Comparison of ENCODE assay signal across 1 cellular context in genomic region chr6:88868559-88868860, GRCh38.
TF ChIP-seq lines count a peak whose summit lies in the region.

No MANE protein-coding gene starts in this region.

TF ChIP-seq in GM23338, 12 proteins besides CTCF, POLR2A, EP300 and RAD21 (continued from another document):
- TF ChIP-seq, protein P1, sequence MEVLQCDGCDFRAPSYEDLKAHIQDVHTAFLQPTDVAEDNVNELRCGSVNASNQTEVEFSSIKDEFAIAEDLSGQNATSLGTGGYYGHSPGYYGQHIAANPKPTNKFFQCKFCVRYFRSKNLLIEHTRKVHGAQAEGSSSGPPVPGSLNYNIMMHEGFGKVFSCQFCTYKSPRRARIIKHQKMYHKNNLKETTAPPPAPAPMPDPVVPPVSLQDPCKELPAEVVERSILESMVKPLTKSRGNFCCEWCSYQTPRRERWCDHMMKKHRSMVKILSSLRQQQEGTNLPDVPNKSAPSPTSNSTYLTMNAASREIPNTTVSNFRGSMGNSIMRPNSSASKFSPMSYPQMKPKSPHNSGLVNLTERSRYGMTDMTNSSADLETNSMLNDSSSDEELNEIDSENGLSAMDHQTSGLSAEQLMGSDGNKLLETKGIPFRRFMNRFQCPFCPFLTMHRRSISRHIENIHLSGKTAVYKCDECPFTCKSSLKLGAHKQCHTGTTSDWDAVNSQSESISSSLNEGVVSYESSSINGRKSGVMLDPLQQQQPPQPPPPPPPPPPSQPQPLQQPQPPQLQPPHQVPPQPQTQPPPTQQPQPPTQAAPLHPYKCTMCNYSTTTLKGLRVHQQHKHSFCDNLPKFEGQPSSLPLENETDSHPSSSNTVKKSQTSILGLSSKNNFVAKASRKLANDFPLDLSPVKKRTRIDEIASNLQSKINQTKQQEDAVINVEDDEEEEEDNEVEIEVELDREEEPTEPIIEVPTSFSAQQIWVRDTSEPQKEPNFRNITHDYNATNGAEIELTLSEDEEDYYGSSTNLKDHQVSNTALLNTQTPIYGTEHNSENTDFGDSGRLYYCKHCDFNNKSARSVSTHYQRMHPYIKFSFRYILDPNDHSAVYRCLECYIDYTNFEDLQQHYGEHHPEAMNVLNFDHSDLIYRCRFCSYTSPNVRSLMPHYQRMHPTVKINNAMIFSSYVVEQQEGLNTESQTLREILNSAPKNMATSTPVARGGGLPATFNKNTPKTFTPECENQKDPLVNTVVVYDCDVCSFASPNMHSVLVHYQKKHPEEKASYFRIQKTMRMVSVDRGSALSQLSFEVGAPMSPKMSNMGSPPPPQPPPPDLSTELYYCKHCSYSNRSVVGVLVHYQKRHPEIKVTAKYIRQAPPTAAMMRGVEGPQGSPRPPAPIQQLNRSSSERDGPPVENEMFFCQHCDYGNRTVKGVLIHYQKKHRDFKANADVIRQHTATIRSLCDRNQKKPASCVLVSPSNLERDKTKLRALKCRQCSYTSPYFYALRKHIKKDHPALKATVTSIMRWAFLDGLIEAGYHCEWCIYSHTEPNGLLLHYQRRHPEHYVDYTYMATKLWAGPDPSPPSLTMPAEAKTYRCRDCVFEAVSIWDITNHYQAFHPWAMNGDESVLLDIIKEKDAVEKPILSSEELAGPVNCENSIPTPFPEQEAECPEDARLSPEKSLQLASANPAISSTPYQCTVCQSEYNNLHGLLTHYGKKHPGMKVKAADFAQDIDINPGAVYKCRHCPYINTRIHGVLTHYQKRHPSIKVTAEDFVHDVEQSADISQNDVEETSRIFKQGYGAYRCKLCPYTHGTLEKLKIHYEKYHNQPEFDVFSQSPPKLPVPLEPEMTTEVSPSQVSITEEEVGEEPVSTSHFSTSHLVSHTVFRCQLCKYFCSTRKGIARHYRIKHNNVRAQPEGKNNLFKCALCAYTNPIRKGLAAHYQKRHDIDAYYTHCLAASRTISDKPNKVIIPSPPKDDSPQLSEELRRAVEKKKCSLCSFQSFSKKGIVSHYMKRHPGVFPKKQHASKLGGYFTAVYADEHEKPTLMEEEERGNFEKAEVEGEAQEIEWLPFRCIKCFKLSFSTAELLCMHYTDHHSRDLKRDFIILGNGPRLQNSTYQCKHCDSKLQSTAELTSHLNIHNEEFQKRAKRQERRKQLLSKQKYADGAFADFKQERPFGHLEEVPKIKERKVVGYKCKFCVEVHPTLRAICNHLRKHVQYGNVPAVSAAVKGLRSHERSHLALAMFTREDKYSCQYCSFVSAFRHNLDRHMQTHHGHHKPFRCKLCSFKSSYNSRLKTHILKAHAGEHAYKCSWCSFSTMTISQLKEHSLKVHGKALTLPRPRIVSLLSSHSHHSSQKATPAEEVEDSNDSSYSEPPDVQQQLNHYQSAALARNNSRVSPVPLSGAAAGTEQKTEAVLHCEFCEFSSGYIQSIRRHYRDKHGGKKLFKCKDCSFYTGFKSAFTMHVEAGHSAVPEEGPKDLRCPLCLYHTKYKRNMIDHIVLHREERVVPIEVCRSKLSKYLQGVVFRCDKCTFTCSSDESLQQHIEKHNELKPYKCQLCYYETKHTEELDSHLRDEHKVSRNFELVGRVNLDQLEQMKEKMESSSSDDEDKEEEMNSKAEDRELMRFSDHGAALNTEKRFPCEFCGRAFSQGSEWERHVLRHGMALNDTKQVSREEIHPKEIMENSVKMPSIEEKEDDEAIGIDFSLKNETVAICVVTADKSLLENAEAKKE (CRISPR knock-in tag; IDR thresholded peaks at IDR 0.05), result no peak
- TF ChIP-seq EZH2 (IDR thresholded peaks at IDR 0.05; ENCODE audit: low read depth, unreplicated experiment) (no peak), POLR2AphosphoS5 (IDR thresholded peaks at IDR 0.05; ENCODE audit: low read depth) (no peak), EZH2phosphoT487 (IDR thresholded peaks at IDR 0.05; ENCODE audit: unreplicated experiment) (no peak), JUNB (IDR thresholded peaks at IDR 0.05; ENCODE audit: unreplicated experiment) (no peak), ZNF114 (CRISPR knock-in tag; IDR thresholded peaks at IDR 0.05) (no peak), NANOG (IDR thresholded peaks at IDR 0.05; ENCODE audit: borderline replicate concordance) (no peak)
- TF ChIP-seq, protein P2, sequence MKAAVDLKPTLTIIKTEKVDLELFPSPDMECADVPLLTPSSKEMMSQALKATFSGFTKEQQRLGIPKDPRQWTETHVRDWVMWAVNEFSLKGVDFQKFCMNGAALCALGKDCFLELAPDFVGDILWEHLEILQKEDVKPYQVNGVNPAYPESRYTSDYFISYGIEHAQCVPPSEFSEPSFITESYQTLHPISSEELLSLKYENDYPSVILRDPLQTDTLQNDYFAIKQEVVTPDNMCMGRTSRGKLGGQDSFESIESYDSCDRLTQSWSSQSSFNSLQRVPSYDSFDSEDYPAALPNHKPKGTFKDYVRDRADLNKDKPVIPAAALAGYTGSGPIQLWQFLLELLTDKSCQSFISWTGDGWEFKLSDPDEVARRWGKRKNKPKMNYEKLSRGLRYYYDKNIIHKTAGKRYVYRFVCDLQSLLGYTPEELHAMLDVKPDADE (IDR thresholded peaks at IDR 0.05), result no peak
